Comparison of ENCODE assay signal across 1 cellular context in genomic region chr2:214492152-214492551, GRCh38.
TF ChIP-seq lines count a peak whose summit lies in the region.

No MANE protein-coding gene starts in this region.

TF ChIP-seq in GM12878, 131 proteins besides CTCF, POLR2A, EP300 and RAD21 (continued from another document):
- TF ChIP-seq REST (IDR thresholded peaks at IDR 0.05; ENCODE audit: low read depth, low read length) (no peak), CEBPZ (IDR thresholded peaks at IDR 0.05; ENCODE audit: low read depth, low read length) (no peak), BHLHE40 (IDR thresholded peaks at IDR 0.05; ENCODE audit: borderline replicate concordance in 1 of 2, low read depth in 2 of 2, low read length in 1 of 2) (peak in 1 of 2 experiments; percentile 26; a peak in 1 of 4 replicates), LARP7 (IDR thresholded peaks at IDR 0.05) (no peak), PKNOX1 (IDR thresholded peaks at IDR 0.05) (peak; percentile 32; the same call in 1 of the 2 replicates), SREBF1 (IDR thresholded peaks at IDR 0.05; ENCODE audit: low read length) (no peak), SUPT20H (IDR thresholded peaks at IDR 0.05; ENCODE audit: borderline replicate concordance, control insufficient read depth, low read depth, low read length) (no peak), NR2F1 (conservative IDR thresholded peaks at IDR 0.05) (no peak), NKRF (conservative IDR thresholded peaks at IDR 0.05) (no peak), NRF1 (conservative IDR thresholded peaks at IDR 0.05; ENCODE audit: low read depth, low read length) (no peak), STAT1 (conservative IDR thresholded peaks at IDR 0.05) (no peak), RFX5 (IDR thresholded peaks at IDR 0.05; ENCODE audit: low read depth, low read length) (no peak), PML (IDR thresholded peaks at IDR 0.05; ENCODE audit: low read length) (no peak)
